ENCODE assay signal across 14 cellular contexts in genomic region chr17:4490637-4491061, GRCh38. TPM values are rescaled to one million over a fixed set of nuclear protein-coding genes. Genes with fewer than 3 reads are reported as not detected.
A peak's percentile ranks its signal among the peaks of the same experiment; 100 is the strongest.
DNase-seq lines count a peak whose midpoint lies in the region; TF ChIP-seq lines count a peak whose summit lies in the region.
"Had no signal": no experiment of that assay in that cellular context is flagged by ENCODE, and none has a peak within 500 bp of the region (broad histone marks: within the 10 kb centered on the region; RNA-seq: fewer than 3 reads in every experiment).

No MANE protein-coding gene starts in this region.

- DNase-seq in ELF-1 (ENCODE audit: low read depth, low spot score) (peak; percentile 92), PC-9 (peak; percentile 65 to 98), glutamatergic neuron (no peak), posterior vena cava (ENCODE audit: low spot score) (peak; percentile 60), T-helper 2 cell (no peak), NCI-H526 treated with DMSO at 0.1 percent for 48 hours (lab: John Stamatoyannopoulos, UW) (no peak)
- no peak for DNase-seq in activated CD4-positive, alpha-beta T cell treated with anti-CD3 and anti-CD28 coated beads, Interleukin-2, amount 50 U/mL, for 4 hours
- DNase-seq: CD8-positive, alpha-beta T cell; DMS 273 treated with DMSO at 0.1 percent for 48 hours; H9; NCI-H1436; NCI-H2081; NCI-H226; Right ventricle myocardium superior had no signal

- H3K4me1 ChIP-seq in PC-9 (replicated peaks; ENCODE audit: insufficient read depth) = peaks cover 68% of the 10 kb centered on the region

- no peaks in the 10 kb centered on the region for H4K20me1 ChIP-seq in PC-9 (ENCODE audit: insufficient read depth)

- H3K9me2 ChIP-seq in PC-9 (ENCODE audit: insufficient read depth) = no peaks in the 10 kb centered on the region

- H3K79me2 ChIP-seq in PC-9 (ENCODE audit: low read depth) = no peaks in the 10 kb centered on the region; the same call in none of the 2 replicates

- peak overlapping the region; percentile 15 for H3K27ac Mint-ChIP-seq in glutamatergic neuron (ENCODE audit: unreplicated experiment)
- H3K27ac Mint-ChIP-seq: CD8-positive, alpha-beta T cell; H9 had no signal

- intact Hi-C loops in PC-9 (cut with micrococcal nuclease; ENCODE audit: unreplicated experiment) (loop anchor here (1.0 kb wide), 1 partner anchor 31 kb away; no protein-coding TSS in a partner anchor), posterior vena cava (cut with DNase I) (loop anchor here in 1 of 2 donors (10.0 kb wide), 1 partner anchor 66 kb away; no protein-coding TSS in a partner anchor)

- H3K27ac ChIP-seq in PC-9 = peak overlapping the region; percentile 97

- H3K9me3 ChIP-seq in PC-9 (ENCODE audit: insufficient read depth, low read depth) = no peaks in the 10 kb centered on the region

- TF ChIP-seq CTCF in PC-9 (conservative IDR thresholded peaks at IDR 0.05) (no peak), glutamatergic neuron (IDR thresholded peaks at IDR 0.05; ENCODE audit: partially characterized antibody, unreplicated experiment) (no peak)

- peaks cover 11% of the 10 kb centered on the region for H3K9me3 Mint-ChIP-seq in glutamatergic neuron (ENCODE audit: unreplicated experiment)
- H3K9me3 Mint-ChIP-seq: CD8-positive, alpha-beta T cell; H9 had no signal

- H3K27me3 ChIP-seq in PC-9 (ENCODE audit: insufficient read depth, low read depth) = no peaks in the 10 kb centered on the region

- H3F3A ChIP-seq in PC-9 (ENCODE audit: insufficient read depth, low read depth) = peaks cover 67% of the 10 kb centered on the region

- H3K4me1 Mint-ChIP-seq in glutamatergic neuron (ENCODE audit: low read depth, unreplicated experiment) = peaks cover 16% of the 10 kb centered on the region

- TSS peak; percentile 43 for BruUV-seq in PC-9 (replicated peaks; lab: Mats Ljungman, UMichigan)

- POLR2A ChIA-PET in PC-9 (lab: Charles Lee; ENCODE audit: unreplicated experiment) = interaction anchor here (0.5 to 0.6 kb wide), 2 partner anchors 23 to 260 kb away, joined by 3 to 5 read pairs; no protein-coding TSS in a partner anchor

- H3K36me3 ChIP-seq in PC-9 (ENCODE audit: low read depth) = no peaks in the 10 kb centered on the region

- peak overlapping the region; percentile 57 for H3K4me2 ChIP-seq in PC-9

- CTCF ChIA-PET in PC-9 (lab: Charles Lee) = interaction anchor here (0.6 to 1.5 kb wide), 3 partner anchors 14 to 72 kb away, joined by 4 to 8 read pairs (median 4); no protein-coding TSS in a partner anchor

- H3K27me3 Mint-ChIP-seq in glutamatergic neuron (ENCODE audit: unreplicated experiment) = peaks cover 17% of the 10 kb centered on the region

- H3K4me3 Mint-ChIP-seq in glutamatergic neuron (ENCODE audit: unreplicated experiment) = no peak overlapping the region
- H3K4me3 Mint-ChIP-seq: CD8-positive, alpha-beta T cell; H9 had no signal

- no peak overlapping the region for H2AFZ ChIP-seq in PC-9

- no peak overlapping the region; the same call in 1 of the 2 replicates for H3K4me3 ChIP-seq in PC-9

- H3K36me3 Mint-ChIP-seq in glutamatergic neuron (ENCODE audit: unreplicated experiment) = no peaks in the 10 kb centered on the region

RNA-seq across cellular contexts. Expression of gene SPNS2, which starts 8.0 kb away (rescaled TPM):
- total RNA-seq in PC-9 (2021) = 25.7 and 33.8 TPM in 2 replicates
- 73.0 TPM for total RNA-seq in glutamatergic neuron (ENCODE audit: unreplicated experiment)
- total RNA-seq in posterior vena cava = 10 to 100 TPM; 16.2 to 20.9 TPM

RNA-seq across cellular contexts. Expression of gene SPNS3, which starts 56.9 kb away (rescaled TPM):
- total RNA-seq in PC-9 (2021) = 14.8 and 15.9 TPM in 2 replicates
- not detected for total RNA-seq in glutamatergic neuron (ENCODE audit: unreplicated experiment)
- total RNA-seq in posterior vena cava = under 1 TPM; 0.24 to 0.32 TPM
- total RNA-seq: H9 had no signal

Comparison
In these comparisons a context has a peak if more than half of its experiments do, and no peak if none do; other contexts are left out.
1. DNase-seq: peak in ELF-1 (single experiment), PC-9 (2 of 2) and posterior vena cava (single experiment); none in glutamatergic neuron (single experiment), T-helper 2 cell (0 of 5), NCI-H526 treated with DMSO at 0.1 percent for 48 hours (single experiment) and activated CD4-positive, alpha-beta T cell treated with anti-CD3 and anti-CD28 coated beads, Interleukin-2, amount 50 U/mL, for 4 hours (0 of 2).
2. RNA of gene SPNS3, which starts 56.9 kb away (total RNA-seq): 14.8 to 15.9 TPM in PC-9; 0.24 to 0.32 TPM in posterior vena cava and not detected in glutamatergic neuron (single experiment); every median in the first group is over 10 times any median in the second.